In genomic region chr9:137589441-137590122, GRCh38 we compare ENCODE assay signal across 8 cellular contexts. TPM values are rescaled to one million over a fixed set of nuclear protein-coding genes. Genes with fewer than 3 reads are reported as not detected.
A peak's percentile ranks its signal among the peaks of the same experiment; 100 is the strongest.
DNase-seq lines count a peak whose midpoint lies in the region; ATAC-seq, FAIRE-seq and TF ChIP-seq lines count a peak whose summit lies in the region.

No MANE protein-coding gene starts in this region.

- peak overlapping the region; percentile 57 for H3K27ac ChIP-seq in CD8-positive, alpha-beta memory T cell (ENCODE audit: low read depth, low read length)
- no peak overlapping the region for H3K27ac ChIP-seq in ascending aorta
- H3K27ac ChIP-seq in subcutaneous abdominal adipose tissue (ENCODE audit: low read depth, low read length), result no peak overlapping the region

- H3K9me3 Mint-ChIP-seq in CD8-positive, alpha-beta memory T cell, result no peaks in the 10 kb centered on the region

- ATAC-seq in GM19467 (IDR thresholded peaks at IDR 0.05; ENCODE audit: unreplicated experiment), result peak; percentile 14
- peak; percentile 22 for ATAC-seq in HG03571 (IDR thresholded peaks at IDR 0.05; ENCODE audit: unreplicated experiment)

- CTCF ChIA-PET in CD8-positive, alpha-beta memory T cell (lab: Charles Lee), result interaction anchor here (0.6 to 1.8 kb wide), 3 partner anchors 11 to 13 kb away, joined by 3 to 10 read pairs (median 8); partner anchors contain the start of gene DPH7

- peak in 1 of 5 donors; percentile 24 for DNase-seq in CD8-positive, alpha-beta memory T cell
- DNase-seq in ascending aorta (ENCODE audit: low spot score in 2 of 2) (no peak), kidney tubule cell (ENCODE audit: low spot score) (peak; percentile 22), HTR-8/SVneo (ENCODE audit: insufficient read length, low spot score) (no peak), NCI-H1105 treated with DMSO at 0.1 percent for 48 hours (lab: John Stamatoyannopoulos, UW) (no peak)

- H3K9me3 ChIP-seq in CD8-positive, alpha-beta memory T cell (ENCODE audit: low read length), result no peaks in the 10 kb centered on the region
- H3K9me3 ChIP-seq in ascending aorta (no peaks in the 10 kb centered on the region), subcutaneous abdominal adipose tissue (ENCODE audit: control insufficient read depth in 5 of 5, low read length in 5 of 5) (no peaks in the 10 kb centered on the region)

- no peaks in the 10 kb centered on the region for H3K27me3 Mint-ChIP-seq in CD8-positive, alpha-beta memory T cell

- peak overlapping the region; percentile 56 to 86 (median 81) for H3K9ac ChIP-seq in subcutaneous abdominal adipose tissue (ENCODE audit: low read length in 5 of 5)

- peaks cover 11 to 22% (median 11%) of the 10 kb centered on the region in 3 donors for H3K4me1 Mint-ChIP-seq in CD8-positive, alpha-beta memory T cell

- H3K27ac Mint-ChIP-seq in CD8-positive, alpha-beta memory T cell, result peak overlapping the region in 3 of 8 donors; percentile 82 to 85 (median 84)

- H3K27me3 ChIP-seq in CD8-positive, alpha-beta memory T cell (ENCODE audit: insufficient read depth, low read length, poor library complexity, severe bottlenecking), result no peaks in the 10 kb centered on the region
- H3K27me3 ChIP-seq in ascending aorta, result no peaks in the 10 kb centered on the region
- H3K27me3 ChIP-seq in subcutaneous abdominal adipose tissue (ENCODE audit: control insufficient read depth in 5 of 5, insufficient read depth in 4 of 5, low read length in 5 of 5), result no peaks in the 10 kb centered on the region

- no peak for TF ChIP-seq CTCF in ascending aorta (IDR thresholded peaks at IDR 0.05)

- H3K36me3 ChIP-seq in CD8-positive, alpha-beta memory T cell (ENCODE audit: insufficient read depth, low read length), result peaks cover 17% of the 10 kb centered on the region
- H3K36me3 ChIP-seq in ascending aorta (peaks cover 27 to 28% of the 10 kb centered on the region in 2 donors), subcutaneous abdominal adipose tissue (ENCODE audit: control insufficient read depth in 5 of 5, insufficient read depth in 5 of 5, low read length in 5 of 5) (peaks cover 0 to 32% (median 23%) of the 10 kb centered on the region in 5 donors)

- peaks cover 15% of the 10 kb centered on the region for H3K4me1 ChIP-seq in CD8-positive, alpha-beta memory T cell (ENCODE audit: insufficient read depth, low read length)
- H3K4me1 ChIP-seq in ascending aorta, result peaks cover 7 to 14% of the 10 kb centered on the region in 2 donors
- H3K4me1 ChIP-seq in subcutaneous abdominal adipose tissue (ENCODE audit: control insufficient read depth in 5 of 5, insufficient read depth in 5 of 5, low read length in 5 of 5), result peaks cover 2 to 20% (median 17%) of the 10 kb centered on the region in 5 donors

- H3K4me3 Mint-ChIP-seq in CD8-positive, alpha-beta memory T cell, result peak overlapping the region; percentile 81 to 91 (median 83)

- intact Hi-C loops in ascending aorta (cut with DNase I), result loop anchor here (1.0 to 5.0 kb wide), 3 partner anchors 11 to 37 kb away; partner anchors contain the start of genes ARRDC1, DPH7, MRPL41 and PNPLA7

- POLR2A ChIA-PET in CD8-positive, alpha-beta memory T cell (lab: Charles Lee), result interaction anchor here (1.2 to 1.8 kb wide), 2 partner anchors 15 to 29 kb away, joined by 4 to 8 read pairs; partner anchors contain the start of genes ARRDC1 and EHMT1

- peaks cover 4 to 39% (median 4%) of the 10 kb centered on the region in 3 donors for H3K36me3 Mint-ChIP-seq in CD8-positive, alpha-beta memory T cell

- H3K4me3 ChIP-seq in CD8-positive, alpha-beta memory T cell (ENCODE audit: low read length), result no peak overlapping the region
- H3K4me3 ChIP-seq in ascending aorta (peak overlapping the region; percentile 58 to 90), subcutaneous abdominal adipose tissue (ENCODE audit: low read depth in 1 of 5, low read length in 5 of 5) (peak overlapping the region; percentile 63 to 79 (median 67))

- FAIRE-seq in HTR-8/SVneo (lab: Jason Lieb, UNC), result no peak

RNA-seq across cellular contexts. Expression of gene ZMYND19, which starts 0.7 kb away (rescaled TPM):
- 10 to 100 TPM; 71.2 to 72.5 TPM for total RNA-seq in CD8-positive, alpha-beta memory T cell
- polyA plus RNA-seq in CD8-positive, alpha-beta memory T cell, result 11.2 TPM
- total RNA-seq in ascending aorta, result 4.3 TPM

RNA-seq across cellular contexts. Expression of gene DPH7, which starts 10.9 kb away (rescaled TPM):
- total RNA-seq in CD8-positive, alpha-beta memory T cell, result 10 to 100 TPM; 37.3 to 38.2 TPM
- 31.3 TPM for polyA plus RNA-seq in CD8-positive, alpha-beta memory T cell
- 57.2 TPM for total RNA-seq in ascending aorta

RNA-seq across cellular contexts. Expression of gene ARRDC1, which starts 15.9 kb away (rescaled TPM):
- 10 to 100 TPM; 30.8 to 35.2 TPM for total RNA-seq in CD8-positive, alpha-beta memory T cell
- polyA plus RNA-seq in CD8-positive, alpha-beta memory T cell, result 54.4 TPM
- 56.8 TPM for total RNA-seq in ascending aorta

RNA-seq across cellular contexts. Expression of gene EHMT1, which starts 29.2 kb away (rescaled TPM):
- 10 to 100 TPM; 68.9 to 74.6 TPM for total RNA-seq in CD8-positive, alpha-beta memory T cell
- 37.0 TPM for polyA plus RNA-seq in CD8-positive, alpha-beta memory T cell
- 49.9 TPM for total RNA-seq in ascending aorta

RNA-seq across cellular contexts. Expression of gene MRPL41, which starts 37.9 kb away (rescaled TPM):
- total RNA-seq in CD8-positive, alpha-beta memory T cell, result 10 to 100 TPM; 65.9 to 68.2 TPM
- polyA plus RNA-seq in CD8-positive, alpha-beta memory T cell, result 44.9 TPM
- total RNA-seq in ascending aorta, result 121 TPM

Comparison
In these comparisons a context has a peak if more than half of its experiments do, and no peak if none do; other contexts are left out.
1. RNA of gene ZMYND19, which starts 0.7 kb away (total RNA-seq): 71.2 to 72.5 TPM in CD8-positive, alpha-beta memory T cell; 4.3 TPM in ascending aorta (single experiment); every median in the first group is over 10 times any median in the second.